8 cellular contexts compared by ENCODE assay signal in the genomic region with DNA sequence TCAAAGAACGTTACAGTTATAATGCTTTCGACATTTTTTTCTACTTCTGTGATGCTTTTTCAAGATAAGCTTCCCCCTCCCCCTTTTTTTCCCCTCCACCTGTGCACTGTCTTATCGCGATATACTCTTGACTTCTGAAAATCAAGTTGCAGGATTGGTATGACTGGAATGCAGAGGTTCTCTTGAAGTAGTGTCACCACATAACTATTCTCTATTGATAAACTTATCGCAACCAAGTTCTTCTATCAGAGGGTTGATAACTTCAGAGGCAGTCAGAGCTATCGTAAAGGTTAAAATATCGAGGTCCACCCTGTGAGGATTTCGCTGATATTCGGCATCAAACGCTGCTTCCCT. TPM values are rescaled to one million over a fixed set of nuclear protein-coding genes. Genes with fewer than 3 reads are reported as not detected.
A peak's percentile ranks its signal among the peaks of the same experiment; 100 is the strongest.
DNase-seq lines count a peak whose midpoint lies in the region; ATAC-seq lines count a peak whose summit lies in the region.

No MANE protein-coding gene starts in this region.

- peak overlapping the region; percentile 92 for H3K4me3 ChIP-seq in GM08714 (ENCODE audit: low read length)

- H3K4me1 Mint-ChIP-seq in naive thymus-derived CD8-positive, alpha-beta T cell, result peaks cover 27 to 77% (median 59%) of the 10 kb centered on the region in 4 donors

- POLR2A ChIA-PET in naive thymus-derived CD8-positive, alpha-beta T cell (lab: Charles Lee), result interaction anchor here (0.9 to 1.7 kb wide), 3 partner anchors 13 to 104 kb away, joined by 3 to 9 read pairs (median 3); partner anchors contain the start of gene RPS16

- peak overlapping the region; percentile 81 for H3K27ac ChIP-seq in cingulate gyrus (ENCODE audit: low read depth, low read length)

- DNase-seq in NAMALWA (ENCODE audit: low spot score) (peak; percentile 66), ureter (ENCODE audit: low spot score) (no peak)
- peak in 1 of 10 donors; percentile 10 for DNase-seq in naive thymus-derived CD8-positive, alpha-beta T cell

- H3K4me3 Mint-ChIP-seq in naive thymus-derived CD8-positive, alpha-beta T cell, result peak overlapping the region; percentile 85 to 98 (median 93)

- peaks cover 0 to 12% (median 0%) of the 10 kb centered on the region in 3 donors for H3K36me3 Mint-ChIP-seq in naive thymus-derived CD8-positive, alpha-beta T cell

- peak; percentile 1 to 2 for ATAC-seq in naive thymus-derived CD8-positive, alpha-beta T cell
- ATAC-seq in HG03469 (IDR thresholded peaks at IDR 0.05; ENCODE audit: unreplicated experiment) (no peak), GM18517 (IDR thresholded peaks at IDR 0.05; ENCODE audit: unreplicated experiment) (no peak), HG02885 (IDR thresholded peaks at IDR 0.05; ENCODE audit: poor library complexity, unreplicated experiment) (no peak)

- no peaks in the 10 kb centered on the region for H3K9me3 Mint-ChIP-seq in naive thymus-derived CD8-positive, alpha-beta T cell

- peaks cover 0 to 2% (median 0%) of the 10 kb centered on the region in 5 donors for H3K27me3 Mint-ChIP-seq in naive thymus-derived CD8-positive, alpha-beta T cell

- peak overlapping the region; percentile 71 to 98 (median 96) for H3K27ac Mint-ChIP-seq in naive thymus-derived CD8-positive, alpha-beta T cell

RNA-seq across cellular contexts. Expression of gene EID2, which starts 0.8 kb away (rescaled TPM):
- total RNA-seq in naive thymus-derived CD8-positive, alpha-beta T cell, result 10 to 100 TPM; 20.3 to 21.2 TPM
- polyA plus RNA-seq in naive thymus-derived CD8-positive, alpha-beta T cell, result 10 to 100 TPM; 19.8 to 37.1 (median 22.1) TPM
- 10.4 TPM for total RNA-seq in ureter

RNA-seq across cellular contexts. Expression of gene EID2B, which starts 6.5 kb away (rescaled TPM):
- 1 to 10 TPM; 5.9 to 7.7 TPM for total RNA-seq in naive thymus-derived CD8-positive, alpha-beta T cell
- polyA plus RNA-seq in naive thymus-derived CD8-positive, alpha-beta T cell, result 1 to 10 TPM; 4.9 to 7.6 (median 6.4) TPM
- total RNA-seq in ureter, result 2.4 TPM

RNA-seq across cellular contexts. Expression of gene SELENOV, which starts 24.2 kb away (rescaled TPM):
- total RNA-seq in naive thymus-derived CD8-positive, alpha-beta T cell, result not detected
- polyA plus RNA-seq in naive thymus-derived CD8-positive, alpha-beta T cell, result not detected
- not detected for total RNA-seq in ureter

RNA-seq across cellular contexts. Expression of gene DLL3, which starts 40.4 kb away (rescaled TPM):
- under 1 TPM; 0.22 to 0.36 TPM for total RNA-seq in naive thymus-derived CD8-positive, alpha-beta T cell
- 1 to 10 TPM; 1.1 to 1.9 (median 1.8) TPM for polyA plus RNA-seq in naive thymus-derived CD8-positive, alpha-beta T cell
- not detected for total RNA-seq in ureter

RNA-seq across cellular contexts. Expression of gene TIMM50, which starts 58.5 kb away (rescaled TPM):
- total RNA-seq in naive thymus-derived CD8-positive, alpha-beta T cell, result 10 to 100 TPM; 47.5 to 52.1 TPM
- 10 to 100 TPM; 41.4 to 53.3 (median 44.6) TPM for polyA plus RNA-seq in naive thymus-derived CD8-positive, alpha-beta T cell
- 64.9 TPM for total RNA-seq in ureter

Comparison
In these comparisons a context has a peak if more than half of its experiments do, and no peak if none do; other contexts are left out.
1. ATAC-seq: peak in naive thymus-derived CD8-positive, alpha-beta T cell (2 of 2); none in HG03469 (single experiment), GM18517 (single experiment) and HG02885 (single experiment).